In genomic region chr3:46146021-46146420, GRCh38 we compare ENCODE assay signal across 23 cellular contexts.
"Had no signal": no experiment of that assay in that cellular context is flagged by ENCODE, and none has a peak within 500 bp of the region (broad histone marks: within the 10 kb centered on the region; RNA-seq: fewer than 3 reads in every experiment).

No MANE protein-coding gene starts in this region.

- H3K27me3 ChIP-seq: MG63 had no signal

- ATAC-seq: Panc1, PC-3 had no signal

- H3K4me3 ChIP-seq: MG63 had no signal

- H3K4me2 ChIP-seq: SK-N-SH had no signal

- H3K36me3 ChIP-seq: MG63 had no signal

- H3K9ac ChIP-seq: SK-N-SH had no signal

- DNase-seq: Karpas-422, KG1, MG63, NCI-H1092, NCI-H1105 treated with DMSO at 0.1 percent for 48 hours, NCI-H1417 treated with DMSO at 0.1 percent for 48 hours, NCI-H146, NCI-H1694 treated with DMSO at 0.1 percent for 48 hours, NCI-H2029, NCI-H2081 treated with DMSO at 0.1 percent for 48 hours, NCI-H2171, NCI-H226, NCI-H446, NCI-H510A, NCI-H524 treated with DMSO at 0.1 percent for 48 hours, NCI-H69, NCI-H774, PC-3, SHP77, SK-N-SH, SW 1271 had no signal

- H3K27ac ChIP-seq: RWPE1 had no signal
